In genomic region chr4:6894528-6895498, GRCh38 we compare ENCODE assay signal across 1 cellular context.
TF ChIP-seq lines count a peak whose summit lies in the region.

No MANE protein-coding gene starts in this region.

TF ChIP-seq in H1, 55 proteins besides CTCF, POLR2A, EP300 and RAD21:
- TF ChIP-seq SIRT6 (IDR thresholded peaks at IDR 0.05; ENCODE audit: low read length) (no peak), MAX (IDR thresholded peaks at IDR 0.05) (no peak), SAP30 (IDR thresholded peaks at IDR 0.05; ENCODE audit: insufficient read depth, insufficient replicate concordance, low read length) (no peak), SRF (IDR thresholded peaks at IDR 0.05; ENCODE audit: low read depth, low read length) (no peak), ASH2L (IDR thresholded peaks at IDR 0.05; ENCODE audit: low read length) (no peak), TCF12 (IDR thresholded peaks at IDR 0.05; ENCODE audit: low read depth, low read length) (no peak), POLR2AphosphoS5 (IDR thresholded peaks at IDR 0.05; ENCODE audit: low read depth, low read length) (no peak)
